ENCODE assay signal across 8 cellular contexts in genomic region chr17:13597723-13598347, GRCh38. TPM values are rescaled to one million over a fixed set of nuclear protein-coding genes. Genes with fewer than 3 reads are reported as not detected.
DNase-seq lines count a peak whose midpoint lies in the region; ATAC-seq and TF ChIP-seq lines count a peak whose summit lies in the region.

No MANE protein-coding gene starts in this region.

- no peak overlapping the region for H2AFZ ChIP-seq in OCI-LY1 (ENCODE audit: low read length)

- TF ChIP-seq CTCF in OCI-LY1 (IDR thresholded peaks at IDR 0.05; ENCODE audit: low read length): peak; percentile 63
- peak; percentile 79 for TF ChIP-seq CTCF in type B pancreatic cell (conservative IDR thresholded peaks at IDR 0.05)

- H3K27ac ChIP-seq in OCI-LY1 (ENCODE audit: low read depth, low read length, poor library complexity, severe bottlenecking): no peak overlapping the region

- no peaks in the 10 kb centered on the region for H3K79me2 ChIP-seq in OCI-LY1 (ENCODE audit: insufficient read depth, low read length)

- H3K36me3 ChIP-seq in OCI-LY1 (ENCODE audit: insufficient read depth, low read length): no peaks in the 10 kb centered on the region

- H3F3A ChIP-seq in OCI-LY1 (ENCODE audit: insufficient read depth, low read length): no peaks in the 10 kb centered on the region

- no peaks in the 10 kb centered on the region for H3K9me2 ChIP-seq in OCI-LY1 (ENCODE audit: low read depth, low read length)

- H3K4me3 ChIP-seq in OCI-LY1 (ENCODE audit: low read depth, low read length, poor library complexity, severe bottlenecking): no peak overlapping the region

- peaks cover 4% of the 10 kb centered on the region for H3K36me3 Mint-ChIP-seq in type B pancreatic cell
- no peaks in the 10 kb centered on the region for H3K36me3 Mint-ChIP-seq in stimulated activated memory B cell treated with anti-CD40 and anti-IgM and Interleukin-4, amounts not matched to agents 10 μg/mL and 1 μg/mL and 100 μg/mL, for 72 hours

- no peaks in the 10 kb centered on the region for H3K27me3 ChIP-seq in OCI-LY1 (ENCODE audit: insufficient read depth, low read length)

- H3K9me3 ChIP-seq in OCI-LY1 (ENCODE audit: low read length): no peaks in the 10 kb centered on the region

- peaks cover 55% of the 10 kb centered on the region for H3K27me3 Mint-ChIP-seq in type B pancreatic cell
- peaks cover 67% of the 10 kb centered on the region for H3K27me3 Mint-ChIP-seq in stimulated activated memory B cell treated with anti-CD40 and anti-IgM and Interleukin-4, amounts not matched to agents 10 μg/mL and 1 μg/mL and 100 μg/mL, for 72 hours

- no peak overlapping the region for H3K4me2 ChIP-seq in OCI-LY1 (ENCODE audit: low read length)

- ATAC-seq in stimulated activated memory B cell treated with anti-CD40 and anti-IgM and Interleukin-4, amounts not matched to agents 10 μg/mL and 1 μg/mL and 100 μg/mL, for 72 hours: no peak

- no peaks in the 10 kb centered on the region for H3K4me1 ChIP-seq in OCI-LY1 (ENCODE audit: insufficient read depth, low read length, severe bottlenecking)

- H3K4me3 Mint-ChIP-seq in type B pancreatic cell: peak overlapping the region; percentile 87
- no peak overlapping the region for H3K4me3 Mint-ChIP-seq in stimulated activated memory B cell treated with anti-CD40 and anti-IgM and Interleukin-4, amounts not matched to agents 10 μg/mL and 1 μg/mL and 100 μg/mL, for 72 hours

- H3K9me3 Mint-ChIP-seq in type B pancreatic cell: no peaks in the 10 kb centered on the region
- H3K9me3 Mint-ChIP-seq in stimulated activated memory B cell treated with anti-CD40 and anti-IgM and Interleukin-4, amounts not matched to agents 10 μg/mL and 1 μg/mL and 100 μg/mL, for 72 hours: no peaks in the 10 kb centered on the region

- DNase-seq in stimulated activated CD8-positive, alpha-beta memory T cell treated with anti-CD3 and anti-CD28 coated beads, Interleukin-12 subunit alpha, Interleukin-12 subunit beta, amount 100 ng/mL, for 1 hour (ENCODE audit: low read depth): peak; percentile 9
- no peak for DNase-seq in stimulated activated CD8-positive, alpha-beta memory T cell treated with anti-CD3 and anti-CD28 coated beads, Interleukin-4, amount 100 ng/mL, for 48 hours
- DNase-seq in astrocyte of the hippocampus (ENCODE audit: low read depth, low spot score): peak; percentile 78
- peak; percentile 35 for DNase-seq in kidney glomerular epithelial cell (lab: John Stamatoyannopoulos, UW)
- no peak for DNase-seq in type B pancreatic cell (ENCODE audit: extremely low spot score, unreplicated experiment)
- DNase-seq in HPDE6-E6E7 (ENCODE audit: extremely low spot score): no peak

- peaks cover 40% of the 10 kb centered on the region for H3K4me1 Mint-ChIP-seq in type B pancreatic cell (ENCODE audit: unreplicated experiment)
- peaks cover 9% of the 10 kb centered on the region for H3K4me1 Mint-ChIP-seq in stimulated activated memory B cell treated with anti-CD40 and anti-IgM and Interleukin-4, amounts not matched to agents 10 μg/mL and 1 μg/mL and 100 μg/mL, for 72 hours

- no peak overlapping the region for H3K9ac ChIP-seq in OCI-LY1 (ENCODE audit: low read length)

- H3K27ac Mint-ChIP-seq in type B pancreatic cell: no peak overlapping the region
- no peak overlapping the region for H3K27ac Mint-ChIP-seq in stimulated activated memory B cell treated with anti-CD40 and anti-IgM and Interleukin-4, amounts not matched to agents 10 μg/mL and 1 μg/mL and 100 μg/mL, for 72 hours

- H4K20me1 ChIP-seq in OCI-LY1 (ENCODE audit: insufficient read depth, low read length): no peaks in the 10 kb centered on the region

RNA-seq across cellular contexts. Expression of gene HS3ST3A1, which starts 3.9 kb away (rescaled TPM):
- 1.9 and 7.6 TPM in 2 replicates for total RNA-seq in type B pancreatic cell (ENCODE audit: low replicate concordance)

Comparison
In these comparisons a context has a peak if more than half of its experiments do, and no peak if none do; other contexts are left out.
1. DNase-seq: peak in stimulated activated CD8-positive, alpha-beta memory T cell treated with anti-CD3 and anti-CD28 coated beads, Interleukin-12 subunit alpha, Interleukin-12 subunit beta, amount 100 ng/mL, for 1 hour (single experiment), astrocyte of the hippocampus (single experiment) and kidney glomerular epithelial cell (single experiment); none in stimulated activated CD8-positive, alpha-beta memory T cell treated with anti-CD3 and anti-CD28 coated beads, Interleukin-4, amount 100 ng/mL, for 48 hours (single experiment), type B pancreatic cell (single experiment) and HPDE6-E6E7 (single experiment).